Comparison of ENCODE assay signal across 1 cellular context in genomic region chr6:75748743-75749538, GRCh38.
TF ChIP-seq lines count a peak whose summit lies in the region.

TSS of gene MYO6 (plus strand) at chr6:75749239. CDS start at chr6:75817548, 68,309 bp downstream.

TF ChIP-seq in HepG2, 621 proteins besides CTCF, POLR2A, EP300 and RAD21 (continued from another document and continues in another):
- 0 out of 2 replicates have a peak, but pooled peaks have one; percentile 13 for TF ChIP-seq TFDP2 (CRISPR knock-in tag; IDR thresholded peaks at IDR 0.05)
- TF ChIP-seq DNMT3B (CRISPR knock-in tag; conservative IDR thresholded peaks at IDR 0.05) = no peak
- no peak for TF ChIP-seq HNRNPK (IDR thresholded peaks at IDR 0.05; ENCODE audit: low read depth, low read length, poor library complexity, severe bottlenecking)
- no peak for TF ChIP-seq ZNF691 (CRISPR knock-in tag; IDR thresholded peaks at IDR 0.05; ENCODE audit: borderline replicate concordance, low read depth)
- TF ChIP-seq ZNF274 (CRISPR knock-in tag; IDR thresholded peaks at IDR 0.05) = peak; percentile 81; the same call in 1 of the 2 replicates
- TF ChIP-seq ZNF160 (CRISPR knock-in tag; IDR thresholded peaks at IDR 0.05) = no peak
- 0 out of 2 replicates have a peak, but pooled peaks have one; percentile 33 for TF ChIP-seq REXO4 (CRISPR knock-in tag; IDR thresholded peaks at IDR 0.05; ENCODE audit: borderline replicate concordance)
- TF ChIP-seq ZNF780A (CRISPR knock-in tag; IDR thresholded peaks at IDR 0.05) = no peak
- no peak for TF ChIP-seq ZNF83 (CRISPR knock-in tag; IDR thresholded peaks at IDR 0.05; ENCODE audit: borderline replicate concordance)
- 0 out of 2 replicates have a peak, but pooled peaks have one; percentile 36 for TF ChIP-seq ZFP36L1 (CRISPR knock-in tag; IDR thresholded peaks at IDR 0.05)
- TF ChIP-seq PRDM4 (CRISPR knock-in tag; IDR thresholded peaks at IDR 0.05; ENCODE audit: borderline replicate concordance) = no peak
- no peak for TF ChIP-seq ZNF3 (CRISPR knock-in tag; IDR thresholded peaks at IDR 0.05)
- 0 out of 2 replicates have a peak, but pooled peaks have one; percentile 60 for TF ChIP-seq SMAD1 (CRISPR knock-in tag; IDR thresholded peaks at IDR 0.05; ENCODE audit: borderline replicate concordance, low read depth)
- TF ChIP-seq ZNF747 (CRISPR knock-in tag; IDR thresholded peaks at IDR 0.05; ENCODE audit: borderline replicate concordance) = 0 out of 2 replicates have a peak, but pooled peaks have one; percentile 35
- TF ChIP-seq YEATS4 (CRISPR knock-in tag; IDR thresholded peaks at IDR 0.05; ENCODE audit: borderline replicate concordance) = peak; percentile 32
- no peak for TF ChIP-seq USF2 (IDR thresholded peaks at IDR 0.05; ENCODE audit: low read depth, low read length)
- TF ChIP-seq USF2 (CRISPR knock-in tag; IDR thresholded peaks at IDR 0.05; ENCODE audit: borderline replicate concordance) = no peak
- TF ChIP-seq ARHGAP35 (CRISPR knock-in tag; IDR thresholded peaks at IDR 0.05; ENCODE audit: borderline replicate concordance) = peak; percentile 52; the same call in 1 of the 2 replicates
- TF ChIP-seq SYNCRIP (IDR thresholded peaks at IDR 0.05; ENCODE audit: insufficient read depth, low read depth, low read length) = no peak
- TF ChIP-seq PHF8 (CRISPR knock-in tag; IDR thresholded peaks at IDR 0.05) = peak; percentile 93
- TF ChIP-seq SNAPC2 (CRISPR knock-in tag; IDR thresholded peaks at IDR 0.05) = no peak
- TF ChIP-seq ZNF564 (CRISPR knock-in tag; IDR thresholded peaks at IDR 0.05) = peak; percentile 50; the same call in 1 of the 2 replicates
- TF ChIP-seq BCL3 (CRISPR knock-in tag; IDR thresholded peaks at IDR 0.05) = peak; percentile 50; the same call in 1 of the 2 replicates
- TF ChIP-seq ZNF660 (CRISPR knock-in tag; IDR thresholded peaks at IDR 0.05; ENCODE audit: borderline replicate concordance, low read depth) = no peak
- TF ChIP-seq ZNF598 (CRISPR knock-in tag; IDR thresholded peaks at IDR 0.05; ENCODE audit: borderline replicate concordance) = peak; percentile 30; the same call in 1 of the 2 replicates
- no peak for TF ChIP-seq SUZ12 (IDR thresholded peaks at IDR 0.05; ENCODE audit: low read depth, low read length)
- TF ChIP-seq MED1 (CRISPR knock-in tag; IDR thresholded peaks at IDR 0.05) = 0 out of 2 replicates have a peak, but pooled peaks have one; percentile 6
- peak; percentile 19; the same call in 1 of the 2 replicates for TF ChIP-seq NFAT5 (CRISPR knock-in tag; IDR thresholded peaks at IDR 0.05)
- TF ChIP-seq ZNF264 (CRISPR knock-in tag; IDR thresholded peaks at IDR 0.05) = 0 out of 2 replicates have a peak, but pooled peaks have one; percentile 12
- no peak for TF ChIP-seq ZNF207 (IDR thresholded peaks at IDR 0.05; ENCODE audit: borderline replicate concordance)
- TF ChIP-seq FOXO4 (CRISPR knock-in tag; conservative IDR thresholded peaks at IDR 0.05) = no peak
- 0 out of 2 replicates have a peak, but pooled peaks have one; percentile 28 for TF ChIP-seq MEF2D (CRISPR knock-in tag; IDR thresholded peaks at IDR 0.05)
- no peak for TF ChIP-seq TFAP4 (IDR thresholded peaks at IDR 0.05; ENCODE audit: borderline replicate concordance, low read depth)
- no peak for TF ChIP-seq ADNP (CRISPR knock-in tag; IDR thresholded peaks at IDR 0.05)
- no peak for TF ChIP-seq DZIP1 (CRISPR knock-in tag; IDR thresholded peaks at IDR 0.05)
- peak; percentile 58; the same call in 1 of the 2 replicates for TF ChIP-seq ZNF776 (CRISPR knock-in tag; IDR thresholded peaks at IDR 0.05)
- TF ChIP-seq SMARCC2 (IDR thresholded peaks at IDR 0.05) = no peak
- 0 out of 2 replicates have a peak, but pooled peaks have one; percentile 5 for TF ChIP-seq RXRB (CRISPR knock-in tag; IDR thresholded peaks at IDR 0.05; ENCODE audit: borderline replicate concordance)
- TF ChIP-seq MLX (CRISPR knock-in tag; IDR thresholded peaks at IDR 0.05) = no peak
